ENCODE assay signal across 8 cellular contexts in the genomic region with DNA sequence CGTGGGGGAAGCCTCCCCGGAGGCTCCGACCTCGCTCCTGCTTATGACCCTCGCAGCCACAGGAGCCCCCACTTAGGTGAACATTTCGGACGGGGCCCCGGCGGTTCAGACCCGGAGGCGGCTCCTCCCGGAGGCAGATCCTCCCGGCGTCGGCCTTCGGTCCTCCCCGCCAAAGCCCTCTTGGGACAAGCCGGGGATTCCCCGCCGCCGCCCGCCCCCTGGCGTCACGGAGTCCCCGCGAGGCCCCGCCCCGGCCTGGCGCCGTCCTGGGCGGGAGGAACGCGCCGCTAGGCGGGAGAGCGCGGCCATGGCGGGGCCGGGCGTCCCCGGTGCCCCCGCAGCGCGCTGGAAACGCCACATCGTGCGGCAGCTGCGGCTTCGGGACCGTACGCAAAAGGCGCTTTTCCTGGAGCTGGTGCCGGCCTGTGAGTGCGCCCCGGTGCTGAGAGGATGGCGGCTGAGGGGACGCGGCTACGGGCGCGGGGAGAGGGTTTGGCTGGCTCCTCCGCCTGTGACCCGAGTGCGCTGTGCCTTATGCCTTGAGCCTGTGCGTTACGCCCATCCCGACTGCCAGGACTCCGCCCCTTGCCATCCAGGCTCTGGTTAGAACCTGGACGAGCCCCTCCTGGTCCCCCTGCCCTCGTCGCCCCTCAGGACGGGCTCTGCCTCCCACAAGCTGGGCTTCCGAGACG. TPM values are rescaled to one million over a fixed set of nuclear protein-coding genes. Genes with fewer than 3 reads are reported as not detected.
A peak's percentile ranks its signal among the peaks of the same experiment; 100 is the strongest.
DNase-seq lines count a peak whose midpoint lies in the region; ATAC-seq and TF ChIP-seq lines count a peak whose summit lies in the region.

A gene with protein sequence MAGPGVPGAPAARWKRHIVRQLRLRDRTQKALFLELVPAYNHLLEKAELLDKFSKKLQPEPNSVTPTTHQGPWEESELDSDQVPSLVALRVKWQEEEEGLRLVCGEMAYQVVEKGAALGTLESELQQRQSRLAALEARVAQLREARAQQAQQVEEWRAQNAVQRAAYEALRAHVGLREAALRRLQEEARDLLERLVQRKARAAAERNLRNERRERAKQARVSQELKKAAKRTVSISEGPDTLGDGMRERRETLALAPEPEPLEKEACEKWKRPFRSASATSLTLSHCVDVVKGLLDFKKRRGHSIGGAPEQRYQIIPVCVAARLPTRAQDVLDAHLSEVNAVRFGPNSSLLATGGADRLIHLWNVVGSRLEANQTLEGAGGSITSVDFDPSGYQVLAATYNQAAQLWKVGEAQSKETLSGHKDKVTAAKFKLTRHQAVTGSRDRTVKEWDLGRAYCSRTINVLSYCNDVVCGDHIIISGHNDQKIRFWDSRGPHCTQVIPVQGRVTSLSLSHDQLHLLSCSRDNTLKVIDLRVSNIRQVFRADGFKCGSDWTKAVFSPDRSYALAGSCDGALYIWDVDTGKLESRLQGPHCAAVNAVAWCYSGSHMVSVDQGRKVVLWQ (plus strand): TSS at position 273 of the 692 bp plus-strand sequence. CDS start 35 bp downstream, at position 308.

- DNase-seq in HFF-Myc (ENCODE audit: extremely low read depth, low read depth) (no peak), NB4 (ENCODE audit: low read depth) (peak; percentile 93), T-cell (peak; percentile 74 to 94 (median 86)), adipocyte (ENCODE audit: low read depth) (peak; percentile 97), heart right ventricle (peak; percentile 86 to 90), progenitor cell of endocrine pancreas (ENCODE audit: low spot score, unreplicated experiment) (peak; percentile 83), upper lobe of right lung (peak; percentile 96)

- CTCF ChIA-PET in T-cell (lab: Charles Lee): interaction anchor here in 1 of 2 donors (0.7 to 1.2 kb wide), 2 partner anchors 8 to 89 kb away, joined by 3 to 4 read pairs; no protein-coding TSS in a partner anchor

- POLR2A ChIA-PET in T-cell (lab: Charles Lee): interaction anchor here in 1 of 2 donors (0.7 kb wide), 1 partner anchor 65 kb away, joined by 3 read pairs; no protein-coding TSS in a partner anchor

- H3K36me3 Mint-ChIP-seq in T-cell: peaks cover 25% of the 10 kb centered on the region
- peaks cover 10% of the 10 kb centered on the region for H3K36me3 Mint-ChIP-seq in progenitor cell of endocrine pancreas (ENCODE audit: insufficient read depth)

- H3K36me3 ChIP-seq in adipocyte (ENCODE audit: control insufficient read depth, insufficient read depth, low read length, severe bottlenecking) (peaks cover 7% of the 10 kb centered on the region), heart right ventricle (peaks cover 0 to 44% (median 0%) of the 10 kb centered on the region in 9 donors), upper lobe of right lung (peaks cover 21% of the 10 kb centered on the region)

- peaks cover 47 to 71% (median 58%) of the 10 kb centered on the region in 3 donors for H3K4me1 Mint-ChIP-seq in T-cell
- peaks cover 19% of the 10 kb centered on the region for H3K4me1 Mint-ChIP-seq in progenitor cell of endocrine pancreas (ENCODE audit: low read depth)

- H3K27ac ChIP-seq in heart right ventricle: peak within 1 kb of the TSS; percentile 85 to 99 (median 96)
- peak within 1 kb of the TSS; percentile 99 for H3K27ac ChIP-seq in upper lobe of right lung

- ATAC-seq in T-cell (replicated peaks in 1 of 4) (peak; percentile 83 to 88 (median 85)), heart right ventricle (peak; percentile 93 to 96 (median 95)), upper lobe of right lung (peak; percentile 91)

- no peaks in the 10 kb centered on the region for H3K9me3 ChIP-seq in adipocyte (ENCODE audit: control insufficient read depth, low read length)
- no peaks in the 10 kb centered on the region for H3K9me3 ChIP-seq in heart right ventricle
- H3K9me3 ChIP-seq in upper lobe of right lung: no peaks in the 10 kb centered on the region

- H3K9ac ChIP-seq in adipocyte (ENCODE audit: low read length): peak within 1 kb of the TSS; percentile 90

- H3K4me3 Mint-ChIP-seq in T-cell (peak within 1 kb of the TSS; percentile 95 to 99 (median 98)), progenitor cell of endocrine pancreas (ENCODE audit: low read depth) (peak within 1 kb of the TSS; percentile 94)

- H3K27me3 Mint-ChIP-seq in T-cell (no peaks in the 10 kb centered on the region), progenitor cell of endocrine pancreas (peaks cover 3% of the 10 kb centered on the region)

- peaks cover 26% of the 10 kb centered on the region for H3K4me1 ChIP-seq in adipocyte (ENCODE audit: control insufficient read depth, insufficient read depth, low read length)
- peaks cover 7 to 58% (median 36%) of the 10 kb centered on the region in 9 donors for H3K4me1 ChIP-seq in heart right ventricle
- peaks cover 30% of the 10 kb centered on the region for H3K4me1 ChIP-seq in upper lobe of right lung

- H3K4me3 ChIP-seq in HFF-Myc (replicated peaks; ENCODE audit: low read depth, low read length) (peak within 1 kb of the TSS; percentile 70), NB4 (ENCODE audit: low read depth, low read length) (peak within 1 kb of the TSS; percentile 81), adipocyte (ENCODE audit: low read length) (peak within 1 kb of the TSS; percentile 92), heart right ventricle (peak within 1 kb of the TSS; percentile 58 to 98 (median 82)), upper lobe of right lung (peak within 1 kb of the TSS; percentile 94)

- peak; percentile 44 for TF ChIP-seq POLR2A in GM10847 (IDR thresholded peaks at IDR 0.05; ENCODE audit: extremely low read depth, insufficient read length)
- TF ChIP-seq POLR2A in NB4 (IDR thresholded peaks at IDR 0.05; ENCODE audit: extremely low read depth, insufficient read length): peak; percentile 76

- H3K9me3 Mint-ChIP-seq in T-cell: no peaks in the 10 kb centered on the region
- H3K9me3 Mint-ChIP-seq in progenitor cell of endocrine pancreas (ENCODE audit: low read depth): no peaks in the 10 kb centered on the region

- intact Hi-C loops in heart right ventricle (cut with DNase I): loop anchor here in 4 of 10 donors (5.0 to 10.0 kb wide), 3 partner anchors 87 to 219 kb away; no protein-coding TSS in a partner anchor
- intact Hi-C loops in upper lobe of right lung (cut with DNase I): no loop called here

- no peaks in the 10 kb centered on the region for H3K27me3 ChIP-seq in adipocyte (replicated peaks; ENCODE audit: control insufficient read depth, insufficient read depth, low read length)
- H3K27me3 ChIP-seq in heart right ventricle: no peaks in the 10 kb centered on the region
- no peaks in the 10 kb centered on the region for H3K27me3 ChIP-seq in upper lobe of right lung

- WGBS in heart right ventricle, 2 donors: 0% methylated on average over 73 to 74 of the region's 74 CpGs

- TF ChIP-seq CTCF in HFF-Myc (IDR thresholded peaks at IDR 0.05; ENCODE audit: low read depth, low read length, missing control alignments) (no peak), NB4 (IDR thresholded peaks at IDR 0.05; ENCODE audit: low read depth, low read length) (no peak), heart right ventricle (IDR thresholded peaks at IDR 0.05) (peak; percentile 15 to 60 (median 33)), progenitor cell of endocrine pancreas (IDR thresholded peaks at IDR 0.05; ENCODE audit: unreplicated experiment) (peak; percentile 29), upper lobe of right lung (IDR thresholded peaks at IDR 0.05) (peak; percentile 24)

- peak within 1 kb of the TSS; percentile 96 to 97 for H3K27ac Mint-ChIP-seq in T-cell
- H3K27ac Mint-ChIP-seq in progenitor cell of endocrine pancreas: peak within 1 kb of the TSS; percentile 98

RNA-seq across cellular contexts. Expression of the gene that starts here (rescaled TPM):
- 100 to 1,000 TPM; 107 to 145 (median 127) TPM for total RNA-seq in T-cell
- total RNA-seq in heart right ventricle: 10 to 100 TPM in 7 of 10 donors, 1 to 10 TPM in 3; 8.0 to 23.9 (median 12.3) TPM
- polyA plus RNA-seq in heart right ventricle: 10 to 100 TPM; 10.3 to 66.9 TPM
- 43.8 and 43.9 TPM in 2 replicates for total RNA-seq in progenitor cell of endocrine pancreas
- 77.5 TPM for total RNA-seq in upper lobe of right lung

Comparison
In these comparisons a context has a peak if more than half of its experiments do, and no peak if none do; other contexts are left out.
1. CTCF ChIP-seq: peak in heart right ventricle (9 of 9), progenitor cell of endocrine pancreas (single experiment) and upper lobe of right lung (single experiment); none in HFF-Myc (single experiment) and NB4 (single experiment).
2. Peak in every context shown above with its lines, with median percentiles within 50 percentile points of each other: H3K4me3 ChIP-seq and ATAC-seq.